Comparison of ENCODE assay signal across 6 cellular contexts in the genomic region with DNA sequence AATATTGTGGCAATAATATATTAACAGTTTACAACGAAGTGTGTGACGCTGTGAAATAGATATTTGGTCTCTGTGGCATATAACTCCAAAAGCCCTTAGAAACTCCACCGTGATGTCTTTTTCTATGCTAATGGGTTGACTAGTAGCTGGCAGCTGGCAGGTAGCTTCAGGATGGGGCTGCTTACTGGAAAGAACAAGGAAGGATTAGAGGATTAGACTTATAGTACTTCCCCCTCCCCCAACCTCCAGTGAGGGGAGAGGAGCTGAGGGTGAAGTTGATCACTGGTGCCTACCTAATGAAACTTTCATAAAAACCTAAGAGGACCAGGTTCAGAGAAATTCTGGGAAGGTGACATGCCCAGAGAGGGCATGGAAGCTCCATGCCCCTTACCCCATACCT.
"Had no signal": no experiment of that assay in that cellular context is flagged by ENCODE, and none has a peak within 500 bp of the region (broad histone marks: within the 10 kb centered on the region; RNA-seq: fewer than 3 reads in every experiment).

No MANE protein-coding gene starts in this region.

- H2AFZ ChIP-seq: GM23338 had no signal

- H3K4me3 Mint-ChIP-seq: GM23338, H9 had no signal

- H3K4me1 Mint-ChIP-seq: GM23338, H9 had no signal

- H3K4me2 ChIP-seq: GM23338 had no signal

- H3K27ac Mint-ChIP-seq: GM23338, H9 had no signal

- DNase-seq: H9, HCEC 1CT, IMR-90 had no signal

- H3K4me3 ChIP-seq: GM23338, K562 had no signal

- H3K27ac ChIP-seq: HL-60 had no signal
